ENCODE assay signal across 9 cellular contexts in genomic region chr2:181656450-181657261, GRCh38. TPM values are rescaled to one million over a fixed set of nuclear protein-coding genes. Genes with fewer than 3 reads are reported as not detected.
DNase-seq lines count a peak whose midpoint lies in the region; ATAC-seq, FAIRE-seq and TF ChIP-seq lines count a peak whose summit lies in the region.
"Had no signal": no experiment of that assay in that cellular context is flagged by ENCODE, and none has a peak within 500 bp of the region (broad histone marks: within the 10 kb centered on the region; RNA-seq: fewer than 3 reads in every experiment).

CERKL (minus strand) TSS chr2:181657105; CDS start chr2:181657006, 99 bp downstream.

- H3K4me2 ChIP-seq in A549 = peak within 1 kb of the TSS; percentile 70

- ATAC-seq in A549 = peak; percentile 88 to 94
- ATAC-seq in HG02588 (IDR thresholded peaks at IDR 0.05; ENCODE audit: unreplicated experiment) = peak; percentile 93
- peak; percentile 93 to 94 for ATAC-seq in right cardiac atrium

- no peak for TF ChIP-seq EP300 in A549 (IDR thresholded peaks at IDR 0.05)

- no peak for TF ChIP-seq RAD21 in A549 (conservative IDR thresholded peaks at IDR 0.05 in 1 of 2, IDR thresholded peaks at IDR 0.05 in 1 of 2)

- CTCF ChIA-PET in A549 (lab: Yijun Ruan, JAX) = interaction anchor here (0.8 to 2.6 kb wide), 5 partner anchors 9 to 247 kb away, joined by 3 to 7 read pairs (median 3); no protein-coding TSS in a partner anchor

- no peak within 1 kb of the TSS for H3K27ac Mint-ChIP-seq in activated naive CD8-positive, alpha-beta T cell

- H3K4me1 ChIP-seq in A549 = no peaks in the 10 kb centered on the region
- no peaks in the 10 kb centered on the region for H3K4me1 ChIP-seq in right cardiac atrium (ENCODE audit: control insufficient read depth, insufficient read depth, low read length)

- peak within 1 kb of the TSS; percentile 85 for H3K4me3 Mint-ChIP-seq in activated naive CD8-positive, alpha-beta T cell

- H3K9me3 Mint-ChIP-seq in activated naive CD8-positive, alpha-beta T cell (ENCODE audit: low read depth) = no peaks in the 10 kb centered on the region

- no peak for FAIRE-seq in A549 (lab: Jason Lieb, UNC)

- no peaks in the 10 kb centered on the region for H3K36me3 Mint-ChIP-seq in activated naive CD8-positive, alpha-beta T cell

- H3K27me3 ChIP-seq in right cardiac atrium (ENCODE audit: control insufficient read depth, insufficient read depth) = no peaks in the 10 kb centered on the region

- TF ChIP-seq CTCF in A549 (IDR thresholded peaks at IDR 0.05) (no peak), GM13977 (IDR thresholded peaks at IDR 0.05; ENCODE audit: extremely low read depth, insufficient read depth, missing control alignments) (no peak)

- POLR2A ChIA-PET in A549 (lab: Yijun Ruan, JAX) = no interaction called here

- DNase-seq in A549 (ENCODE audit: low read depth in 1 of 2, low spot score in 1 of 2) (peak; percentile 64 to 69), GM13977 (ENCODE audit: low spot score) (peak; percentile 57), NCI-H2171 treated with DMSO at 0.1 percent for 48 hours (lab: John Stamatoyannopoulos, UW) (peak; percentile 83), right cardiac atrium (peak; percentile 38 to 78 (median 69)), retina (peak; percentile 88), KBM-7 (no peak)

- peaks cover 41% of the 10 kb centered on the region for H3K27me3 Mint-ChIP-seq in activated naive CD8-positive, alpha-beta T cell

- H3K27ac ChIP-seq in A549 (peak within 1 kb of the TSS; percentile 14 to 80; a peak in 4 of 6 replicates), right cardiac atrium (ENCODE audit: low read length) (no peak within 1 kb of the TSS)

- H3K4me1 Mint-ChIP-seq in activated naive CD8-positive, alpha-beta T cell (ENCODE audit: low read depth) = peaks cover 7% of the 10 kb centered on the region

- WGBS in A549 (ENCODE audit: missing lambda C conversion rate) = 5% methylated on average over 60 of the region's 68 CpGs
- WGBS in right cardiac atrium = 2% methylated on average over 68 of the region's 68 CpGs

- no peaks in the 10 kb centered on the region for H3K9me3 ChIP-seq in A549
- no peaks in the 10 kb centered on the region for H3K9me3 ChIP-seq in right cardiac atrium (ENCODE audit: control insufficient read depth, low read length)

- intact Hi-C loops in right cardiac atrium (cut with DNase I) = no loop called here

- peak; percentile 22; the same call in 1 of the 2 replicates for TF ChIP-seq POLR2A in A549 (IDR thresholded peaks at IDR 0.05; ENCODE audit: low read length)

- in situ Hi-C loops in GM13977 (cut with MboI; ENCODE audit: low pct_unique_long_range_greater_than_20kb, low sequenced_read_pairs, unreplicated experiment) (no loop called here), KBM-7 (cut with MboI; ENCODE audit: low pct_unique_long_range_greater_than_20kb, low sequenced_read_pairs) (no loop called here)

- H3K4me3 ChIP-seq in A549 = peak within 1 kb of the TSS; percentile 49
- peak within 1 kb of the TSS; percentile 56 for H3K4me3 ChIP-seq in right cardiac atrium (ENCODE audit: low read length)

TF ChIP-seq in A549, 52 proteins besides CTCF, POLR2A, EP300 and RAD21:
- TF ChIP-seq CBX8 (IDR thresholded peaks at IDR 0.05) = 0 out of 2 replicates have a peak, but pooled peaks have one; percentile 9
- TF ChIP-seq BCL3 (IDR thresholded peaks at IDR 0.05) = no peak
- no peak for TF ChIP-seq CBX2 (IDR thresholded peaks at IDR 0.05; ENCODE audit: borderline replicate concordance, low read depth)
- peak; percentile 95 for TF ChIP-seq ZFP36 (IDR thresholded peaks at IDR 0.05; ENCODE audit: borderline replicate concordance, partially characterized antibody)
- TF ChIP-seq MAX (IDR thresholded peaks at IDR 0.05) = peak; percentile 36; the same call in 1 of the 2 replicates
- TF ChIP-seq E2F6 (IDR thresholded peaks at IDR 0.05; ENCODE audit: borderline replicate concordance, low read depth) = peak; percentile 65; the same call in 1 of the 2 replicates

RNA-seq across cellular contexts. Expression of gene CERKL, which starts in this region (rescaled TPM):
- polyA plus RNA-seq in A549 (2011; rRNA removed) = 0.53 and 0.85 TPM in 2 replicates
- 0.09 and 0.16 TPM in 2 replicates for polyA plus RNA-seq in A549 (2012; cell fraction: cytosol; rRNA removed)
- 0.07 and 0.10 TPM in 2 replicates for polyA plus RNA-seq in A549 (2012; cell fraction: nucleus; rRNA removed)
- polyA plus RNA-seq in A549 (2017; fragmentation: RNase III; extraction: RNeasy Plus Mini Kit Qiagen cat#74134 plus additional on column Dnase treatment) = 0.25 to 0.32 TPM (median 0.30 TPM) in 3 replicates
- polyA minus RNA-seq in A549 (2011; rRNA and poly(A)+ RNA removed) = 0.34 and 0.54 TPM in 2 replicates
- not detected for total RNA-seq in right cardiac atrium
- polyA plus RNA-seq in right cardiac atrium = not detected
- total RNA-seq: HT1080 had no signal

Comparison
In these comparisons a context has a peak if more than half of its experiments do, and no peak if none do; other contexts are left out.
1. Peak in DNase-seq, ATAC-seq, H3K4me3 ChIP-seq, H3K27ac ChIP-seq and H3K4me2 ChIP-seq in A549; RNA of the gene not detected or under 1 TPM.
2. Peak in DNase-seq, ATAC-seq and H3K4me3 ChIP-seq in right cardiac atrium; RNA of the gene not detected or under 1 TPM.